Comparison of ENCODE assay signal across 18 cellular contexts in genomic region chr20:2244523-2244922, GRCh38. TPM values are rescaled to one million over a fixed set of nuclear protein-coding genes. Genes with fewer than 3 reads are reported as not detected.
DNase-seq lines count a peak whose midpoint lies in the region; ATAC-seq, FAIRE-seq and TF ChIP-seq lines count a peak whose summit lies in the region.
"Had no signal": no experiment of that assay in that cellular context is flagged by ENCODE, and none has a peak within 500 bp of the region (broad histone marks: within the 10 kb centered on the region; RNA-seq: fewer than 3 reads in every experiment).

No MANE protein-coding gene starts in this region.

- H2AFZ ChIP-seq in mammary epithelial cell (ENCODE audit: low read depth, low read length) (no peak overlapping the region), OCI-LY3 (ENCODE audit: low read depth, low read length) (peak overlapping the region; percentile 33; the same call in 1 of the 2 replicates), HepG2 (ENCODE audit: low read length) (no peak overlapping the region)

- H3K9ac ChIP-seq in mammary epithelial cell (ENCODE audit: insufficient read depth, low read length) (no peak overlapping the region), OCI-LY3 (ENCODE audit: low read length) (no peak overlapping the region), HepG2 (ENCODE audit: insufficient read depth, low read depth, low read length) (no peak overlapping the region)

- H3K4me2 ChIP-seq in mammary epithelial cell (ENCODE audit: insufficient read depth, low read depth, low read length) (no peak overlapping the region), OCI-LY3 (ENCODE audit: low read length) (no peak overlapping the region), HepG2 (ENCODE audit: low read depth, low read length) (no peak overlapping the region)

- peak; percentile 45 for ATAC-seq in HepG2
- ATAC-seq in GM18868 (IDR thresholded peaks at IDR 0.05; ENCODE audit: unreplicated experiment), result no peak
- ATAC-seq: GM12878 had no signal

- H4K20me1 ChIP-seq in mammary epithelial cell (ENCODE audit: insufficient read depth, low read length), result no peaks in the 10 kb centered on the region
- H4K20me1 ChIP-seq in OCI-LY3 (ENCODE audit: insufficient read depth, low read length), result no peaks in the 10 kb centered on the region
- H4K20me1 ChIP-seq in HepG2 (ENCODE audit: insufficient read depth, low read length), result no peaks in the 10 kb centered on the region

- H3K27ac ChIP-seq in mammary epithelial cell (ENCODE audit: insufficient read depth, low read depth, low read length), result no peak overlapping the region
- no peak overlapping the region for H3K27ac ChIP-seq in OCI-LY3 (ENCODE audit: low read length)
- no peak overlapping the region for H3K27ac ChIP-seq in HepG2 (ENCODE audit: extremely low read length, insufficient read depth, low read length)
- peak overlapping the region in 1 of 2 donors; percentile 51 for H3K27ac ChIP-seq in prostate gland
- no peak overlapping the region for H3K27ac ChIP-seq in transverse colon

- H3K4me3 ChIP-seq in mammary epithelial cell (replicated peaks in 1 of 3; ENCODE audit: insufficient read depth in 1 of 3, low read depth in 2 of 3, low read length in 3 of 3), result no peak overlapping the region
- H3K4me3 ChIP-seq in OCI-LY3 (ENCODE audit: low read length), result no peak overlapping the region
- H3K4me3 ChIP-seq in HepG2 (replicated peaks in 1 of 3; ENCODE audit: insufficient read depth in 1 of 3, low read depth in 2 of 3, low read length in 3 of 3), result no peak overlapping the region
- H3K4me3 ChIP-seq in prostate gland, result no peak overlapping the region
- no peak overlapping the region for H3K4me3 ChIP-seq in transverse colon
- H3K4me3 ChIP-seq: GM12878 had no signal

- TF ChIP-seq POLR2A in HepG2 (IDR thresholded peaks at IDR 0.05; ENCODE audit: insufficient read depth in 1 of 2, low read depth in 2 of 2, low read length in 2 of 2), result no peak
- TF ChIP-seq POLR2A in prostate gland (IDR thresholded peaks at IDR 0.05), result no peak
- no peak for TF ChIP-seq POLR2A in transverse colon (IDR thresholded peaks at IDR 0.05)

- no peak for FAIRE-seq in HepG2 (lab: Jason Lieb, UNC)
- FAIRE-seq: GM12878, GM18507, HTR-8/SVneo had no signal

- POLR2A ChIA-PET in HepG2 (lab: Yijun Ruan, JAX), result no interaction called here

- CTCF ChIA-PET in mammary epithelial cell (lab: Charles Lee; ENCODE audit: low non-redundant PET), result no interaction called here
- CTCF ChIA-PET in HepG2 (lab: Yijun Ruan, JAX; ENCODE audit: low intra/inter-chr PET ratio, low total read pairs), result no interaction called here

- dilution Hi-C loops in mammary epithelial cell (cut with HindIII; ENCODE audit: low sequenced_read_pairs), result no loop called here

- 68% methylated on average over 4 of the region's 4 CpGs for WGBS in mammary epithelial cell (ENCODE audit: low coverage, missing lambda C conversion rate)
- 14% methylated on average over 4 of the region's 4 CpGs for WGBS in HepG2 (ENCODE audit: low lambda C conversion rate)
- WGBS in prostate gland, result 34% methylated on average over 4 of the region's 4 CpGs
- WGBS in transverse colon (ENCODE audit: low coverage in 1 of 2), 2 donors, result 41 to 65% methylated on average over 3 to 4 of the region's 4 CpGs

- H3K9me3 ChIP-seq in mammary epithelial cell (replicated peaks; ENCODE audit: insufficient read depth, low read length) (no peaks in the 10 kb centered on the region), OCI-LY3 (ENCODE audit: insufficient read depth, low read length) (no peaks in the 10 kb centered on the region), HepG2 (ENCODE audit: low read length) (no peaks in the 10 kb centered on the region), prostate gland (no peaks in the 10 kb centered on the region), transverse colon (no peaks in the 10 kb centered on the region)

- no peaks in the 10 kb centered on the region for H3K36me3 ChIP-seq in mammary epithelial cell (ENCODE audit: insufficient read depth, low read length)
- H3K36me3 ChIP-seq in OCI-LY3 (replicated peaks; ENCODE audit: low read depth, low read length), result no peaks in the 10 kb centered on the region
- H3K36me3 ChIP-seq in HepG2 (replicated peaks in 1 of 2; ENCODE audit: control insufficient read depth in 1 of 2, insufficient read depth in 2 of 2, low read length in 2 of 2), result no peaks in the 10 kb centered on the region
- H3K36me3 ChIP-seq in prostate gland, result no peaks in the 10 kb centered on the region
- no peaks in the 10 kb centered on the region for H3K36me3 ChIP-seq in transverse colon

- DNase-seq in T47D (ENCODE audit: low read depth in 1 of 2, low spot score in 1 of 2) (peak; percentile 16 to 78), mammary epithelial cell (no peak), HepG2 (ENCODE audit: low spot score) (no peak), prostate gland (ENCODE audit: low spot score) (peak; percentile 49), transverse colon (no peak)
- DNase-seq in activated CD8-positive, alpha-beta memory T cell treated with anti-CD3 and anti-CD28 coated beads for 24 hours, result no peak
- DNase-seq: 8988T; AML-193; C1 segment of cervical spinal cord; CD4-positive, alpha-beta memory T cell; DMS79; H7 had no signal

- BruUV-seq in mammary epithelial cell (replicated peaks; lab: Mats Ljungman, UMichigan), result no TSS peak
- no TSS peak for BruUV-seq in HepG2 (replicated peaks; lab: Mats Ljungman, UMichigan)

- in situ Hi-C loops in T47D (cut with HindIII; ENCODE audit: low pct_unique_long_range_greater_than_20kb, low sequenced_read_pairs) (no loop called here), mammary epithelial cell (cut with MboI; ENCODE audit: low sequenced_read_pairs in 2 of 2) (no loop called here), HepG2 (cut with HindIII; ENCODE audit: extremely low pct_ligation_motif_present, low pct_unique_long_range_greater_than_20kb) (no loop called here), transverse colon (cut with MboI; ENCODE audit: low pct_ligation_motif_present in 1 of 4, low pct_unique_long_range_greater_than_20kb in 1 of 4, low sequenced_read_pairs in 3 of 4) (no loop called here)

- no peak for TF ChIP-seq RAD21 in HepG2 (CRISPR knock-in tag; IDR thresholded peaks at IDR 0.05)

- intact Hi-C loops in mammary epithelial cell (cut with micrococcal nuclease) (no loop called here), HepG2 (cut with micrococcal nuclease; ENCODE audit: unreplicated experiment) (no loop called here), prostate gland (cut with DNase I) (no loop called here), transverse colon (cut with DNase I; ENCODE audit: low total_unique reads) (no loop called here)

- H3K27me3 ChIP-seq in mammary epithelial cell (ENCODE audit: insufficient read depth, low read length) (peaks cover 32% of the 10 kb centered on the region), OCI-LY3 (ENCODE audit: low read depth, low read length) (no peaks in the 10 kb centered on the region), HepG2 (ENCODE audit: control insufficient read depth in 1 of 2, insufficient read depth in 2 of 2, low read length in 2 of 2) (0 out of 5 replicates have a peak, but pooled peaks cover 0 to 5% of the 10 kb centered on the region in 2 experiments), prostate gland (replicated peaks; ENCODE audit: insufficient read depth) (no peaks in the 10 kb centered on the region), transverse colon (no peaks in the 10 kb centered on the region)

- TF ChIP-seq EP300 in HepG2 (IDR thresholded peaks at IDR 0.05; ENCODE audit: low read depth in 2 of 2, low read length in 2 of 2), result no peak
- no peak for TF ChIP-seq EP300 in HepG2 (CRISPR knock-in tag; IDR thresholded peaks at IDR 0.05; ENCODE audit: borderline replicate concordance)
- no peak for TF ChIP-seq EP300 in transverse colon (IDR thresholded peaks at IDR 0.05; ENCODE audit: low read depth)

- H3K79me2 ChIP-seq in mammary epithelial cell (ENCODE audit: insufficient read depth, low read length), result no peaks in the 10 kb centered on the region
- H3K79me2 ChIP-seq in OCI-LY3 (ENCODE audit: low read length), result no peaks in the 10 kb centered on the region
- no peaks in the 10 kb centered on the region for H3K79me2 ChIP-seq in HepG2 (ENCODE audit: insufficient read depth, low read length)

- no peak for TF ChIP-seq CTCF in mammary epithelial cell (conservative IDR thresholded peaks at IDR 0.05 in 1 of 2, IDR thresholded peaks at IDR 0.05 in 1 of 2; ENCODE audit: extremely low read depth in 1 of 2, insufficient read depth in 1 of 2, low read depth in 1 of 2, low read length in 2 of 2)
- TF ChIP-seq CTCF in OCI-LY3 (IDR thresholded peaks at IDR 0.05; ENCODE audit: low read depth, low read length), result no peak
- TF ChIP-seq CTCF in HepG2 (CRISPR knock-in tag; IDR thresholded peaks at IDR 0.05), result no peak
- TF ChIP-seq CTCF in prostate gland (IDR thresholded peaks at IDR 0.05), result no peak
- no peak for TF ChIP-seq CTCF in transverse colon (IDR thresholded peaks at IDR 0.05)

- H3K4me1 ChIP-seq in mammary epithelial cell (ENCODE audit: insufficient read depth, low read length), result no peaks in the 10 kb centered on the region
- H3K4me1 ChIP-seq in OCI-LY3 (ENCODE audit: low read length), result peaks cover 29% of the 10 kb centered on the region
- no peaks in the 10 kb centered on the region for H3K4me1 ChIP-seq in HepG2 (ENCODE audit: insufficient read depth, low read length)
- H3K4me1 ChIP-seq in prostate gland (replicated peaks), result peaks cover 11% of the 10 kb centered on the region
- no peaks in the 10 kb centered on the region for H3K4me1 ChIP-seq in transverse colon

RNA-seq across cellular contexts. Expression of gene TGM3, which starts 51.3 kb away (rescaled TPM):
- total RNA-seq in mammary epithelial cell (not detected), HepG2 (2016; rRNA removed; fragmentation: Illumina TruSeq; extraction: Trizol) (not detected in 2 replicates), prostate gland (1 to 10 TPM in 1 of 2 donors, under 1 TPM in 1; 0.23 to 1.8 TPM), transverse colon (under 1 TPM in 1 of 4 donors, not detected in 3; 0.14 TPM)
- polyA plus RNA-seq in mammary epithelial cell (not detected), HepG2 (2011; rRNA removed) (not detected in 2 replicates)
- polyA minus RNA-seq in mammary epithelial cell, result not detected
- total RNA-seq in HepG2 (2016; cell fraction: cytosol; rRNA removed; fragmentation: Illumina TruSeq; extraction: Trizol; ENCODE audit: low read depth), result not detected in 2 replicates
- total RNA-seq in HepG2 (2016; cell fraction: insoluble cytoplasmic fraction; rRNA removed; fragmentation: Illumina TruSeq; extraction: Trizol), result not detected in 2 replicates
- not detected in 2 replicates for total RNA-seq in HepG2 (2016; cell fraction: membrane; rRNA removed; fragmentation: Illumina TruSeq; extraction: Trizol)
- total RNA-seq in HepG2 (2016; cell fraction: nucleus; rRNA removed; fragmentation: Illumina TruSeq; extraction: Trizol), result not detected in 2 replicates
- not detected in 2 replicates for polyA plus RNA-seq in HepG2 (2011; cell fraction: cytosol; rRNA removed)
- polyA plus RNA-seq in HepG2 (2011; cell fraction: nucleus; rRNA removed), result not detected in 2 replicates
- polyA plus RNA-seq in HepG2 (2012), result not detected in 2 replicates
- polyA plus RNA-seq in HepG2 (2016; cell fraction: cytosol; fragmentation: Illumina TruSeq; extraction: Trizol; ENCODE audit: low read depth), result not detected in 2 replicates
- polyA plus RNA-seq in HepG2 (2016; cell fraction: insoluble cytoplasmic fraction; fragmentation: Illumina TruSeq; extraction: Trizol; ENCODE audit: low read depth), result not detected in 2 replicates
- not detected in 2 replicates for polyA plus RNA-seq in HepG2 (2016; cell fraction: membrane; fragmentation: Illumina TruSeq; extraction: Trizol; ENCODE audit: low read depth)
- not detected in 2 replicates for polyA plus RNA-seq in HepG2 (2016; cell fraction: nucleus; fragmentation: Illumina TruSeq; extraction: Trizol; ENCODE audit: insufficient read depth, low read depth)
- polyA minus RNA-seq in HepG2 (2011; rRNA and poly(A)+ RNA removed; ENCODE audit: low replicate concordance), result not detected in 2 replicates
- not detected in 2 replicates for polyA minus RNA-seq in HepG2 (2011; cell fraction: cytosol; rRNA and poly(A)+ RNA removed)
- polyA minus RNA-seq in HepG2 (2011; cell fraction: nucleus; rRNA and poly(A)+ RNA removed), result not detected in 2 replicates
- total RNA-seq: CD4-positive, alpha-beta memory T cell; G401; GM12878 had no signal
- polyA plus RNA-seq: CD4-positive, alpha-beta memory T cell; GM12878 had no signal

Comparison
In these comparisons a context has a peak if more than half of its experiments do, and no peak if none do; other contexts are left out.
1. DNase-seq: peak in T47D (2 of 2) and prostate gland (single experiment); none in mammary epithelial cell (single experiment), HepG2 (single experiment), activated CD8-positive, alpha-beta memory T cell treated with anti-CD3 and anti-CD28 coated beads for 24 hours (single experiment) and transverse colon (single experiment).